Comparison of ENCODE assay signal across 26 cellular contexts in the genomic region with DNA sequence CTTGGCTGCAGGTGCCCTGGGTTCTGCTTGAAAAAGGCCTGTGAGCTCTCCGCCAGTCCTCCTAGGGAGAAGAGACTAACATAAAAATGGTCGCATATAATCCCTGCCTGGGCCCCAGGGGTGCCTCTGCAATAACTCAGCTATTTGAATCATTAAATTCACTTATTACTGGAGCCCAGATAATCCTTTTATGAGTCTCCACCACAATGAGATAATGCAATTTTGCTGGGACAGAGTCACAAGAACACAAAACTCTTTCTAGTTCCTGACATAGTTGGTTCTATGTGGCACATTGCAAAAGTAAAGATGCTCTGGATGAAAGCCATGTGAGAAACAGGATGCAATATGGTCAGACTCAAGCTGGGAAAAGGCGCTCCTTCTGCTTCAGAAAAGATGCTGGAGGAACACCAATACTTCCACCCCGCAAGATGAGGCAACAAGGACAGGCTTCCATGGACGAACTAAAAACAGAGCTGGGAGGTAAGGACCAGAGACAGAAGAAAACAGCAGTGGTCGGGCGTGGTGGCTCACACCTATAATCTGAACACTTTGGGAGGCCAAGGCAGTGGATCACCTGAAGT. TPM values are rescaled to one million over a fixed set of nuclear protein-coding genes. Genes with fewer than 3 reads are reported as not detected.
A peak's percentile ranks its signal among the peaks of the same experiment; 100 is the strongest.
DNase-seq lines count a peak whose midpoint lies in the region; ATAC-seq and TF ChIP-seq lines count a peak whose summit lies in the region.
"Had no signal": no experiment of that assay in that cellular context is flagged by ENCODE, and none has a peak within 500 bp of the region (broad histone marks: within the 10 kb centered on the region; RNA-seq: fewer than 3 reads in every experiment).

No MANE protein-coding gene starts in this region.

- no peaks in the 10 kb centered on the region for H3K9me3 Mint-ChIP-seq in activated CD4-positive, alpha-beta T cell treated with anti-CD3 and anti-CD28 coated beads, Interleukin-2, amount 10 ng/mL, durations not matched to agents 7 days and 5 days
- H3K9me3 Mint-ChIP-seq in type B pancreatic cell (no peaks in the 10 kb centered on the region), mesothelial cell of epicardium (no peaks in the 10 kb centered on the region)
- H3K9me3 Mint-ChIP-seq: T-helper 1 cell treated with Interleukin-12 subunit alpha and Interleukin-12 subunit beta and Interleukin-4 antibody, amounts not matched to agents 30 μg/mL and 1 μg/mL, for 36 hours had no signal

- no TSS peak for BruUV-seq in PC-9 (replicated peaks; lab: Mats Ljungman, UMichigan)

- H3K36me3 ChIP-seq in PC-9 (ENCODE audit: low read depth): 0 out of 2 replicates have a peak, but pooled peaks cover 4% of the 10 kb centered on the region
- H3K36me3 ChIP-seq: BE2C, pancreas had no signal

- DNase-seq in activated CD4-positive, alpha-beta T cell treated with anti-CD3 and anti-CD28 coated beads, Interleukin-2, amount 10 ng/mL, durations not matched to agents 7 days and 5 days: no peak
- DNase-seq in activated CD4-positive, alpha-beta T cell treated with anti-CD3 and anti-CD28 coated beads, Interleukin-2, amount 50 U/mL, for 48 hours: no peak
- peak; percentile 32 for DNase-seq in MV-4-11 (lab: John Stamatoyannopoulos, UW)
- peak; percentile 23 for DNase-seq in fibroblast of villous mesenchyme (ENCODE audit: low read depth)
- DNase-seq in type B pancreatic cell (ENCODE audit: extremely low spot score, unreplicated experiment): no peak
- DNase-seq in mesothelial cell of epicardium (ENCODE audit: low spot score in 2 of 2, unreplicated experiment in 2 of 2): no peak
- no peak for DNase-seq in PC-9
- DNase-seq: activated CD8-positive, alpha-beta memory T cell treated with anti-CD3 and anti-CD28 coated beads, Interleukin-2, amount 50 U/mL, for 4 hours; activated gamma-delta T cell; BE2C; body of pancreas; effector CD8-positive, alpha-beta T cell; hippocampal formation; islet precursor cell; Kasumi-1; NCI-H1092; NCI-H187; pancreas; stimulated activated CD4-positive, alpha-beta T cell treated with anti-CD3 and anti-CD28 coated beads, Interleukin-12 subunit alpha, Interleukin-12 subunit beta, amount 100 ng/mL, for 4 hours; stimulated activated naive CD8-positive, alpha-beta T cell treated with anti-CD3 and anti-CD28 coated beads, Interleukin-15, Interleukin-2, amounts not matched to agents 100 U/mL and 50 U/mL, for 24 hours had no signal

- H3K36me3 Mint-ChIP-seq in activated CD4-positive, alpha-beta T cell treated with anti-CD3 and anti-CD28 coated beads, Interleukin-2, amount 10 ng/mL, durations not matched to agents 7 days and 5 days (ENCODE audit: low read depth): peaks cover 20% of the 10 kb centered on the region
- H3K36me3 Mint-ChIP-seq in type B pancreatic cell (peaks cover 4% of the 10 kb centered on the region), mesothelial cell of epicardium (peaks cover 4% of the 10 kb centered on the region)

- H3F3A ChIP-seq in PC-9 (ENCODE audit: insufficient read depth, low read depth): no peaks in the 10 kb centered on the region

- H3K9me2 ChIP-seq in PC-9 (ENCODE audit: insufficient read depth): no peaks in the 10 kb centered on the region

- H2AFZ ChIP-seq in PC-9: no peak overlapping the region

- H3K27me3 Mint-ChIP-seq in activated CD4-positive, alpha-beta T cell treated with anti-CD3 and anti-CD28 coated beads, Interleukin-2, amount 10 ng/mL, durations not matched to agents 7 days and 5 days: no peaks in the 10 kb centered on the region
- H3K27me3 Mint-ChIP-seq in type B pancreatic cell (no peaks in the 10 kb centered on the region), mesothelial cell of epicardium (ENCODE audit: low read depth) (no peaks in the 10 kb centered on the region)

- peaks cover 77% of the 10 kb centered on the region for H3K79me2 ChIP-seq in PC-9 (ENCODE audit: low read depth)

- H3K4me1 ChIP-seq in PC-9 (replicated peaks; ENCODE audit: insufficient read depth): peaks cover 10% of the 10 kb centered on the region; the same call in 1 of the 2 replicates
- H3K4me1 ChIP-seq: BE2C had no signal

- H3K4me2 ChIP-seq in PC-9: no peak overlapping the region

- no peaks in the 10 kb centered on the region for H3K27me3 ChIP-seq in PC-9 (ENCODE audit: insufficient read depth, low read depth)
- H3K27me3 ChIP-seq: BE2C, body of pancreas, pancreas, right atrium auricular region, thyroid gland had no signal

- peak overlapping the region; percentile 38 for H3K27ac Mint-ChIP-seq in activated CD4-positive, alpha-beta T cell treated with anti-CD3 and anti-CD28 coated beads, Interleukin-2, amount 10 ng/mL, durations not matched to agents 7 days and 5 days
- H3K27ac Mint-ChIP-seq in type B pancreatic cell (peak overlapping the region; percentile 52), mesothelial cell of epicardium (no peak overlapping the region)
- H3K27ac Mint-ChIP-seq: T-helper 1 cell treated with Interleukin-12 subunit alpha and Interleukin-12 subunit beta and Interleukin-4 antibody, amounts not matched to agents 30 μg/mL and 1 μg/mL, for 36 hours had no signal

- H3K27ac ChIP-seq in PC-9: no peak overlapping the region
- H3K27ac ChIP-seq: body of pancreas, pancreas, thyroid gland had no signal

- no peaks in the 10 kb centered on the region for H3K9me3 ChIP-seq in PC-9 (ENCODE audit: insufficient read depth, low read depth)
- H3K9me3 ChIP-seq: BE2C, body of pancreas, pancreas, right atrium auricular region, thyroid gland had no signal

- CTCF ChIA-PET in activated CD4-positive, alpha-beta T cell treated with anti-CD3 and anti-CD28 coated beads, Interleukin-2, amount 10 ng/mL, durations not matched to agents 7 days and 5 days (lab: Charles Lee): interaction anchor here (0.7 kb wide), 1 partner anchor 22 kb away, joined by 4 read pairs; no protein-coding TSS in a partner anchor
- CTCF ChIA-PET in PC-9 (lab: Charles Lee): no interaction called here

- peaks cover 76% of the 10 kb centered on the region for H4K20me1 ChIP-seq in PC-9 (ENCODE audit: insufficient read depth)

- intact Hi-C loops in PC-9 (cut with micrococcal nuclease; ENCODE audit: unreplicated experiment): no loop called here

- H3K4me1 Mint-ChIP-seq in activated CD4-positive, alpha-beta T cell treated with anti-CD3 and anti-CD28 coated beads, Interleukin-2, amount 10 ng/mL, durations not matched to agents 7 days and 5 days: peaks cover 42% of the 10 kb centered on the region
- peaks cover 21% of the 10 kb centered on the region for H3K4me1 Mint-ChIP-seq in type B pancreatic cell (ENCODE audit: unreplicated experiment)
- peaks cover 11% of the 10 kb centered on the region for H3K4me1 Mint-ChIP-seq in mesothelial cell of epicardium

- H3K4me3 ChIP-seq in fibroblast of villous mesenchyme (ENCODE audit: low read depth, low read length) (no peak overlapping the region), PC-9 (no peak overlapping the region)
- H3K4me3 ChIP-seq: body of pancreas, pancreas, right atrium auricular region, thyroid gland had no signal

- POLR2A ChIA-PET in activated CD4-positive, alpha-beta T cell treated with anti-CD3 and anti-CD28 coated beads, Interleukin-2, amount 10 ng/mL, durations not matched to agents 7 days and 5 days (lab: Charles Lee): no interaction called here
- POLR2A ChIA-PET in PC-9 (lab: Charles Lee; ENCODE audit: unreplicated experiment): interaction anchor here (0.6 kb wide), 1 partner anchor 861 kb away, joined by 3 read pairs; no protein-coding TSS in a partner anchor

- no peak overlapping the region for H3K4me3 Mint-ChIP-seq in activated CD4-positive, alpha-beta T cell treated with anti-CD3 and anti-CD28 coated beads, Interleukin-2, amount 10 ng/mL, durations not matched to agents 7 days and 5 days
- H3K4me3 Mint-ChIP-seq in type B pancreatic cell (peak overlapping the region; percentile 56), mesothelial cell of epicardium (no peak overlapping the region)
- H3K4me3 Mint-ChIP-seq: T-helper 1 cell treated with Interleukin-12 subunit alpha and Interleukin-12 subunit beta and Interleukin-4 antibody, amounts not matched to agents 30 μg/mL and 1 μg/mL, for 36 hours had no signal

- TF ChIP-seq CTCF in fibroblast of villous mesenchyme (IDR thresholded peaks at IDR 0.05; ENCODE audit: insufficient read depth, low read depth, low read length) (no peak), type B pancreatic cell (conservative IDR thresholded peaks at IDR 0.05) (no peak), mesothelial cell of epicardium (IDR thresholded peaks at IDR 0.05; ENCODE audit: unreplicated experiment) (no peak), PC-9 (conservative IDR thresholded peaks at IDR 0.05) (no peak)

- ATAC-seq in HG02642 (IDR thresholded peaks at IDR 0.05; ENCODE audit: poor library complexity, unreplicated experiment): no peak
- ATAC-seq: body of pancreas; stimulated activated naive CD8-positive, alpha-beta T cell treated with anti-CD3 and anti-CD28 coated beads, Interleukin-15, Interleukin-2, amounts not matched to agents 100 U/mL and 50 U/mL, for 24 hours had no signal

RNA-seq across cellular contexts. Expression of a gene that starts 5.7 kb away (rescaled TPM):
- total RNA-seq in activated CD4-positive, alpha-beta T cell treated with anti-CD3 and anti-CD28 coated beads, Interleukin-2, amount 10 ng/mL, durations not matched to agents 7 days and 5 days: 10 to 100 TPM; 49.3 to 49.8 TPM
- total RNA-seq in fibroblast of villous mesenchyme: 25.8 and 37.1 TPM in 2 replicates
- 37.0 and 40.2 TPM in 2 replicates for total RNA-seq in type B pancreatic cell (ENCODE audit: low replicate concordance)
- total RNA-seq in mesothelial cell of epicardium: 30.9 to 33.3 TPM (median 31.8 TPM) in 3 replicates
- 55.5 and 59.6 TPM in 2 replicates for total RNA-seq in PC-9 (2021)

RNA-seq across cellular contexts. Expression of a gene that starts 6.4 kb away (rescaled TPM):
- total RNA-seq in activated CD4-positive, alpha-beta T cell treated with anti-CD3 and anti-CD28 coated beads, Interleukin-2, amount 10 ng/mL, durations not matched to agents 7 days and 5 days: under 1 TPM; 0.35 TPM
- total RNA-seq in fibroblast of villous mesenchyme (0.32 and 0.86 TPM in 2 replicates), type B pancreatic cell (ENCODE audit: low replicate concordance) (1.4 TPM in 2 replicates), mesothelial cell of epicardium (0.11 to 0.38 TPM (median 0.29 TPM) in 3 replicates), PC-9 (2021) (0.85 and 1.1 TPM in 2 replicates)
- total RNA-seq: body of pancreas had no signal

RNA-seq across cellular contexts. Expression of a gene that starts 22.3 kb away (rescaled TPM):
- 10 to 100 TPM; 15.6 to 16.0 TPM for total RNA-seq in activated CD4-positive, alpha-beta T cell treated with anti-CD3 and anti-CD28 coated beads, Interleukin-2, amount 10 ng/mL, durations not matched to agents 7 days and 5 days
- total RNA-seq in fibroblast of villous mesenchyme (9.0 and 14.2 TPM in 2 replicates), type B pancreatic cell (ENCODE audit: low replicate concordance) (10.8 and 17.1 TPM in 2 replicates), mesothelial cell of epicardium (13.3 to 14.2 TPM (median 14.0 TPM) in 3 replicates), PC-9 (2021) (21.3 and 26.7 TPM in 2 replicates)

RNA-seq across cellular contexts. Expression of a gene that starts 50.3 kb away (rescaled TPM):
- total RNA-seq in activated CD4-positive, alpha-beta T cell treated with anti-CD3 and anti-CD28 coated beads, Interleukin-2, amount 10 ng/mL, durations not matched to agents 7 days and 5 days: under 1 TPM; 0.25 to 0.52 TPM
- total RNA-seq in fibroblast of villous mesenchyme (under 0.01 and 1.3 TPM in 2 replicates), type B pancreatic cell (ENCODE audit: low replicate concordance) (0.24 TPM in 2 replicates), mesothelial cell of epicardium (0.24 to 0.63 TPM (median 0.43 TPM) in 3 replicates), PC-9 (2021) (0.25 and 0.33 TPM in 2 replicates)
- total RNA-seq: RPMI7951, SK-MEL-5 had no signal

Comparison
In these comparisons a context has a peak if more than half of its experiments do, and no peak if none do; other contexts are left out.
1. DNase-seq: peak in MV-4-11 (single experiment) and fibroblast of villous mesenchyme (single experiment); none in activated CD4-positive, alpha-beta T cell treated with anti-CD3 and anti-CD28 coated beads, Interleukin-2, amount 10 ng/mL, durations not matched to agents 7 days and 5 days (single experiment), activated CD4-positive, alpha-beta T cell treated with anti-CD3 and anti-CD28 coated beads, Interleukin-2, amount 50 U/mL, for 48 hours (0 of 2), type B pancreatic cell (single experiment), mesothelial cell of epicardium (0 of 2) and PC-9 (0 of 2).